Comparison of ENCODE assay signal across 9 cellular contexts in genomic region chr7:30433082-30433481, GRCh38. TPM values are rescaled to one million over a fixed set of nuclear protein-coding genes. Genes with fewer than 3 reads are reported as not detected.
DNase-seq lines count a peak whose midpoint lies in the region; ATAC-seq, FAIRE-seq and TF ChIP-seq lines count a peak whose summit lies in the region.
"Had no signal": no experiment of that assay in that cellular context is flagged by ENCODE, and none has a peak within 500 bp of the region (broad histone marks: within the 10 kb centered on the region; RNA-seq: fewer than 3 reads in every experiment).

No MANE protein-coding gene starts in this region.

- H3K27ac Mint-ChIP-seq in activated B cell treated with CpG ODN at 0.5 μM for 24 hours (peak overlapping the region; percentile 82), progenitor cell of endocrine pancreas (no peak overlapping the region)
- H3K27ac Mint-ChIP-seq in stimulated activated memory B cell treated with anti-CD40 and anti-IgM and Interleukin-4, amounts not matched to agents 10 μg/mL and 1 μg/mL and 100 μg/mL, for 72 hours = peak overlapping the region; percentile 76
- H3K27ac Mint-ChIP-seq in stimulated activated effector memory CD8-positive, alpha-beta T cell treated with anti-CD3 and anti-CD28 coated beads, Interleukin-12 subunit alpha, Interleukin-12 subunit beta, amount 100 ng/mL, for 72 hours = no peak overlapping the region

- DNase-seq in GM12891 (ENCODE audit: insufficient read length, low spot score) (no peak), activated B cell treated with CpG ODN at 0.5 μM for 24 hours (no peak), iPS DF 19.7 (ENCODE audit: low read depth, low spot score) (peak; percentile 17), progenitor cell of endocrine pancreas (ENCODE audit: low spot score, unreplicated experiment) (no peak), GM12892 (ENCODE audit: insufficient read length) (no peak)
- DNase-seq in activated effector memory CD4-positive, alpha-beta T cell treated with anti-CD3 and anti-CD28 coated beads, Interleukin-2, amount 50 U/mL, for 16 hours = no peak
- no peak for DNase-seq in stimulated activated effector memory CD8-positive, alpha-beta T cell treated with anti-CD3 and anti-CD28 coated beads, Interleukin-12 subunit alpha, Interleukin-12 subunit beta, amount 100 ng/mL, for 72 hours (ENCODE audit: low spot score in 2 of 2)
- DNase-seq: small intestine had no signal

- H3K36me3 Mint-ChIP-seq in activated B cell treated with CpG ODN at 0.5 μM for 24 hours (ENCODE audit: low read depth) = peaks cover 62% of the 10 kb centered on the region
- H3K36me3 Mint-ChIP-seq in stimulated activated memory B cell treated with anti-CD40 and anti-IgM and Interleukin-4, amounts not matched to agents 10 μg/mL and 1 μg/mL and 100 μg/mL, for 72 hours = peaks cover 80% of the 10 kb centered on the region
- peaks cover 11% of the 10 kb centered on the region for H3K36me3 Mint-ChIP-seq in progenitor cell of endocrine pancreas (ENCODE audit: insufficient read depth)
- H3K36me3 Mint-ChIP-seq in stimulated activated effector memory CD8-positive, alpha-beta T cell treated with anti-CD3 and anti-CD28 coated beads, Interleukin-12 subunit alpha, Interleukin-12 subunit beta, amount 100 ng/mL, for 72 hours = peaks cover 80% of the 10 kb centered on the region

- TF ChIP-seq POLR2A in GM12891 (IDR thresholded peaks at IDR 0.05; ENCODE audit: low read depth, low read length) (no peak), GM12892 (IDR thresholded peaks at IDR 0.05; ENCODE audit: low read depth, low read length) (no peak)

- FAIRE-seq in GM12891 (lab: Jason Lieb, UNC) = peak; percentile 60
- no peak for FAIRE-seq in GM12892 (lab: Jason Lieb, UNC)
- FAIRE-seq: small intestine had no signal

- no peak for TF ChIP-seq CTCF in activated B cell treated with CpG ODN at 0.5 μM for 24 hours (IDR thresholded peaks at IDR 0.05)
- TF ChIP-seq CTCF in progenitor cell of endocrine pancreas (IDR thresholded peaks at IDR 0.05; ENCODE audit: unreplicated experiment) = no peak

- intact Hi-C loops in activated B cell treated with CpG ODN at 0.5 μM for 24 hours (cut with micrococcal nuclease) = no loop called here

- H3K9me3 Mint-ChIP-seq in activated B cell treated with CpG ODN at 0.5 μM for 24 hours (peaks cover 3% of the 10 kb centered on the region), progenitor cell of endocrine pancreas (ENCODE audit: low read depth) (no peaks in the 10 kb centered on the region)
- no peaks in the 10 kb centered on the region for H3K9me3 Mint-ChIP-seq in stimulated activated memory B cell treated with anti-CD40 and anti-IgM and Interleukin-4, amounts not matched to agents 10 μg/mL and 1 μg/mL and 100 μg/mL, for 72 hours
- no peaks in the 10 kb centered on the region for H3K9me3 Mint-ChIP-seq in stimulated activated effector memory CD8-positive, alpha-beta T cell treated with anti-CD3 and anti-CD28 coated beads, Interleukin-12 subunit alpha, Interleukin-12 subunit beta, amount 100 ng/mL, for 72 hours

- POLR2A ChIA-PET in activated B cell treated with CpG ODN at 0.5 μM for 24 hours (lab: Charles Lee) = no interaction called here

- ATAC-seq in activated B cell treated with CpG ODN at 0.5 μM for 24 hours (ENCODE audit: low read depth) = peak; percentile 19
- no peak for ATAC-seq in stimulated activated memory B cell treated with anti-CD40 and anti-IgM and Interleukin-4, amounts not matched to agents 10 μg/mL and 1 μg/mL and 100 μg/mL, for 72 hours
- no peak for ATAC-seq in stimulated activated effector memory CD8-positive, alpha-beta T cell treated with anti-CD3 and anti-CD28 coated beads, Interleukin-12 subunit alpha, Interleukin-12 subunit beta, amount 100 ng/mL, for 72 hours

- H3K27me3 Mint-ChIP-seq in activated B cell treated with CpG ODN at 0.5 μM for 24 hours (no peaks in the 10 kb centered on the region), progenitor cell of endocrine pancreas (no peaks in the 10 kb centered on the region)
- H3K27me3 Mint-ChIP-seq in stimulated activated memory B cell treated with anti-CD40 and anti-IgM and Interleukin-4, amounts not matched to agents 10 μg/mL and 1 μg/mL and 100 μg/mL, for 72 hours = no peaks in the 10 kb centered on the region

- peaks cover 82% of the 10 kb centered on the region for H3K4me1 Mint-ChIP-seq in activated B cell treated with CpG ODN at 0.5 μM for 24 hours
- peaks cover 72% of the 10 kb centered on the region for H3K4me1 Mint-ChIP-seq in stimulated activated memory B cell treated with anti-CD40 and anti-IgM and Interleukin-4, amounts not matched to agents 10 μg/mL and 1 μg/mL and 100 μg/mL, for 72 hours
- peaks cover 2% of the 10 kb centered on the region for H3K4me1 Mint-ChIP-seq in progenitor cell of endocrine pancreas (ENCODE audit: low read depth)
- H3K4me1 Mint-ChIP-seq in stimulated activated effector memory CD8-positive, alpha-beta T cell treated with anti-CD3 and anti-CD28 coated beads, Interleukin-12 subunit alpha, Interleukin-12 subunit beta, amount 100 ng/mL, for 72 hours = peaks cover 6% of the 10 kb centered on the region

- CTCF ChIA-PET in activated B cell treated with CpG ODN at 0.5 μM for 24 hours (lab: Charles Lee) = no interaction called here

- H3K4me3 Mint-ChIP-seq in activated B cell treated with CpG ODN at 0.5 μM for 24 hours (no peak overlapping the region), progenitor cell of endocrine pancreas (ENCODE audit: low read depth) (no peak overlapping the region)
- H3K4me3 Mint-ChIP-seq in stimulated activated memory B cell treated with anti-CD40 and anti-IgM and Interleukin-4, amounts not matched to agents 10 μg/mL and 1 μg/mL and 100 μg/mL, for 72 hours = no peak overlapping the region
- no peak overlapping the region for H3K4me3 Mint-ChIP-seq in stimulated activated effector memory CD8-positive, alpha-beta T cell treated with anti-CD3 and anti-CD28 coated beads, Interleukin-12 subunit alpha, Interleukin-12 subunit beta, amount 100 ng/mL, for 72 hours

TF ChIP-seq in GM12891, 5 proteins besides CTCF, POLR2A, EP300 and RAD21:
- TF ChIP-seq PAX5 (IDR thresholded peaks at IDR 0.05; ENCODE audit: insufficient read depth, low read length, severe bottlenecking) (no peak), POU2F2 (IDR thresholded peaks at IDR 0.05; ENCODE audit: low read depth, low read length) (no peak), POLR2AphosphoS5 (IDR thresholded peaks at IDR 0.05; ENCODE audit: low read depth, low read length) (no peak), TAF1 (IDR thresholded peaks at IDR 0.05; ENCODE audit: low read depth, low read length) (no peak), SPI1 (IDR thresholded peaks at IDR 0.05; ENCODE audit: low read depth, low read length) (no peak)

RNA-seq across cellular contexts. Expression of gene NOD1, which starts 45.5 kb away (rescaled TPM):
- polyA plus RNA-seq in GM12891 (2012; ENCODE audit: low read depth, missing spikeins) = 5.7 TPM
- total RNA-seq in activated B cell treated with CpG ODN at 0.5 μM for 24 hours (11.7 and 14.0 TPM in 2 replicates), progenitor cell of endocrine pancreas (2.9 and 3.6 TPM in 2 replicates)
- 5.0 TPM for polyA plus RNA-seq in GM12892 (2012; ENCODE audit: missing spikeins)

Comparison
In these comparisons a context has a peak if more than half of its experiments do, and no peak if none do; other contexts are left out.
1. H3K27ac Mint-ChIP-seq: peak in activated B cell treated with CpG ODN at 0.5 μM for 24 hours (single experiment) and stimulated activated memory B cell treated with anti-CD40 and anti-IgM and Interleukin-4, amounts not matched to agents 10 μg/mL and 1 μg/mL and 100 μg/mL, for 72 hours (single experiment); none in progenitor cell of endocrine pancreas (single experiment) and stimulated activated effector memory CD8-positive, alpha-beta T cell treated with anti-CD3 and anti-CD28 coated beads, Interleukin-12 subunit alpha, Interleukin-12 subunit beta, amount 100 ng/mL, for 72 hours (single experiment).